ENCODE assay signal across 1 cellular context in genomic region chr9:70049236-70049635, GRCh38.
TF ChIP-seq lines count a peak whose summit lies in the region.

No MANE protein-coding gene starts in this region.

TF ChIP-seq in GM12878, 131 proteins besides CTCF, POLR2A, EP300 and RAD21 (continued from another document):
- TF ChIP-seq ZBTB40 (IDR thresholded peaks at IDR 0.05; ENCODE audit: borderline replicate concordance) (no peak), STAT1 (conservative IDR thresholded peaks at IDR 0.05) (no peak), PKNOX1 (IDR thresholded peaks at IDR 0.05) (no peak), MTA3 (IDR thresholded peaks at IDR 0.05; ENCODE audit: borderline replicate concordance, low read length) (no peak), SIN3A (IDR thresholded peaks at IDR 0.05; ENCODE audit: low read depth, low read length) (no peak), ZNF384 (IDR thresholded peaks at IDR 0.05; ENCODE audit: borderline replicate concordance, low read depth, low read length) (no peak), ZNF687 (IDR thresholded peaks at IDR 0.05) (no peak), NBN (IDR thresholded peaks at IDR 0.05) (no peak), ZNF24 (IDR thresholded peaks at IDR 0.05) (no peak), ZBED1 (IDR thresholded peaks at IDR 0.05; ENCODE audit: borderline replicate concordance) (no peak), NFYA (IDR thresholded peaks at IDR 0.05; ENCODE audit: borderline replicate concordance, low read depth, low read length) (no peak), BCL11A (IDR thresholded peaks at IDR 0.05; ENCODE audit: low read depth, low read length) (no peak), CBX5 (IDR thresholded peaks at IDR 0.05; ENCODE audit: low read depth) (no peak)
